ENCODE assay signal across 22 cellular contexts in genomic region chr12:12019881-12020280, GRCh38. TPM values are rescaled to one million over a fixed set of nuclear protein-coding genes. Genes with fewer than 3 reads are reported as not detected.
"Had no signal": no experiment of that assay in that cellular context is flagged by ENCODE, and none has a peak within 500 bp of the region (broad histone marks: within the 10 kb centered on the region; RNA-seq: fewer than 3 reads in every experiment).

No MANE protein-coding gene starts in this region.

- ATAC-seq: effector memory CD8-positive, alpha-beta T cell; T-helper 17 cell; WTC11 had no signal

- H3K4me3 Mint-ChIP-seq: activated CD4-positive, alpha-beta T cell treated with anti-CD3 and anti-CD28 coated beads, Interleukin-2, amount 10 ng/mL, durations not matched to agents 24 days and 14 days; activated naive CD4-positive, alpha-beta T cell treated with anti-CD3 and anti-CD28 coated beads for 36 hours; effector memory CD8-positive, alpha-beta T cell; memory B cell; nephron; T-helper 17 cell; WTC11 had no signal

- H3K4me1 ChIP-seq: testis had no signal

- H3K27me3 Mint-ChIP-seq: activated CD4-positive, alpha-beta T cell treated with anti-CD3 and anti-CD28 coated beads, Interleukin-2, amount 10 ng/mL, durations not matched to agents 24 days and 14 days; effector memory CD8-positive, alpha-beta T cell; memory B cell; T-helper 17 cell had no signal

- H3K27ac ChIP-seq: left ventricle myocardium inferior, skin epidermis, stomach, testis had no signal

- DNase-seq: activated CD4-positive, alpha-beta T cell treated with anti-CD3 and anti-CD28 coated beads, Interleukin-2, amount 10 ng/mL, durations not matched to agents 24 days and 14 days; activated CD8-positive, alpha-beta memory T cell treated with anti-CD3 and anti-CD28 coated beads for 24 hours; activated naive CD4-positive, alpha-beta T cell treated with anti-CD3 and anti-CD28 coated beads for 36 hours; activated T-cell treated with anti-CD3 and anti-CD28 coated beads for 4 hours; dermis blood vessel endothelial cell; effector memory CD8-positive, alpha-beta T cell; kidney; left ventricle myocardium inferior; nucleus accumbens; stimulated activated CD4-positive, alpha-beta T cell treated with anti-CD3 and anti-CD28 coated beads, Interleukin-4, amount 100 ng/mL, for 4 hours; stimulated activated CD8-positive, alpha-beta memory T cell treated with anti-CD3 and anti-CD28 coated beads, Interleukin-4, amount 100 ng/mL, for 48 hours; stomach; T-helper 17 cell; testis had no signal

- H3K9me3 Mint-ChIP-seq: activated CD4-positive, alpha-beta T cell treated with anti-CD3 and anti-CD28 coated beads, Interleukin-2, amount 10 ng/mL, durations not matched to agents 24 days and 14 days; activated naive CD4-positive, alpha-beta T cell treated with anti-CD3 and anti-CD28 coated beads for 36 hours; activated T-helper 2 cell treated with anti-CD3 and anti-CD28 coated beads, Interferon-gamma antibody, Interleukin-2, Interleukin-4, amounts not matched to agents 10 μg/mL and 5 μg/mL and 100 μg/mL, durations not matched to agents 14 hours and 24 hours and 36 hours; effector memory CD8-positive, alpha-beta T cell; memory B cell; nephron; WTC11 had no signal

- H3K27me3 ChIP-seq: stomach, testis had no signal

- H3K36me3 Mint-ChIP-seq: memory B cell, WTC11 had no signal

- H3K27ac Mint-ChIP-seq: activated T-helper 2 cell treated with anti-CD3 and anti-CD28 coated beads, Interferon-gamma antibody, Interleukin-2, Interleukin-4, amounts not matched to agents 10 μg/mL and 5 μg/mL and 100 μg/mL, durations not matched to agents 14 hours and 24 hours and 36 hours; memory B cell; nephron; T-helper 17 cell; WTC11 had no signal

RNA-seq across cellular contexts. Expression of gene BCL2L14, which starts 50.9 kb away (rescaled TPM):
- total RNA-seq: chondrocyte, dermis blood vessel endothelial cell, epithelial cell of proximal tubule, left ventricle myocardium inferior, posterior vena cava had no signal
